1 cellular context compared by ENCODE assay signal in the genomic region with DNA sequence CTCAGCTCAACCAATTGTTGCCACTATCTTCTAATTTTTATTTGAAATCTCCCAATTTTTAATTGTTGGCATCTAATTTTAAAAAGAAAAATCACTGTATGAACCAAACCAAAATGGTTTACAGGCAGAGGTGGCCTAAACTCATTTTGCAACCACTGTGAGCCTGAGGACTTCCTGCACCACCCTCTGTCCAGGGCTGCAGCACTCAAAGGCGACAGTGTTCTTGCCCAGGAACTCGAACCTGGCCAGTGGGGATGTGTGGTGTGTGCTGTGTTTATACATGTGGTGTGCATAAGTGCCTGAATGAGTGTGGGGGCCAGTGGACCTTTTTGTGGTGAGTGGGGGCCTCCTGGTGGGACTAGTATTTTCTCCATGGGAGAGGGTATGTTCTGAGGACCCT.
TF ChIP-seq lines count a peak whose summit lies in the region.

No MANE protein-coding gene starts in this region.

TF ChIP-seq in HepG2, 621 proteins besides CTCF, POLR2A, EP300 and RAD21 (continued from another document and continues in another):
- TF ChIP-seq, protein P1, sequence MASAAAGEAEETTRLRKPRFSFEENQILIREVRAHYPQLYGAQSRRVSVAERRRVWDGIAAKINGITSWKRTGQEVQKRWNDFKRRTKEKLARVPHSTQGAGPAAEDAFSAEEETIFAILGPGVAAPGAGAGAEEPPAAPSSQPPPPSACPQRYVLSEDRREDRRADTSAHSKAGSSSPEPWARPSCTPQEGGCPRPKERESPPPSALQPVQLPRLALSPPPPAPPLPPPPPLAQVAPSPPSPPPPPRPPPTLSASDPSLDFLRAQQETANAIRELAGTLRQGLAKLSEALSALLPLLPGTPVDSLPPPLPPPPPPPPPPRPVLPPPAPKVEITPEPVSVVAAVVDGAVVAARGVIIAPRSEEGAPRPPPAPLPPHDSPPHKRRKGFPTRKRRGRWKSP (CRISPR knock-in tag; IDR thresholded peaks at IDR 0.05) = no peak
- TF ChIP-seq HNF4G (IDR thresholded peaks at IDR 0.05; ENCODE audit: borderline replicate concordance, low read depth, low read length) (no peak), HNF4G (CRISPR knock-in tag; IDR thresholded peaks at IDR 0.05; ENCODE audit: borderline replicate concordance, low read depth) (0 out of 2 replicates have a peak, but pooled peaks have one; percentile 7), CREBL2 (CRISPR knock-in tag; IDR thresholded peaks at IDR 0.05; ENCODE audit: borderline replicate concordance) (no peak), TGIF2 (CRISPR knock-in tag; IDR thresholded peaks at IDR 0.05) (no peak), ADNP (CRISPR knock-in tag; IDR thresholded peaks at IDR 0.05) (0 out of 2 replicates have a peak, but pooled peaks have one; percentile 19), ZNF333 (CRISPR knock-in tag; IDR thresholded peaks at IDR 0.05; ENCODE audit: borderline replicate concordance) (no peak), PHF21A (CRISPR knock-in tag; IDR thresholded peaks at IDR 0.05) (peak; percentile 47; the same call in 1 of the 2 replicates), CREB1 (IDR thresholded peaks at IDR 0.05) (no peak), CREB1 (CRISPR knock-in tag; IDR thresholded peaks at IDR 0.05) (no peak), FOXC1 (CRISPR knock-in tag; IDR thresholded peaks at IDR 0.05; ENCODE audit: borderline replicate concordance) (no peak), NFIB (CRISPR knock-in tag; IDR thresholded peaks at IDR 0.05; ENCODE audit: borderline replicate concordance) (no peak), ZFX (CRISPR knock-in tag; IDR thresholded peaks at IDR 0.05; ENCODE audit: low read depth) (peak; percentile 39; the same call in 1 of the 2 replicates), CEBPG (CRISPR knock-in tag; IDR thresholded peaks at IDR 0.05) (peak; percentile 58), MED13 (CRISPR knock-in tag; IDR thresholded peaks at IDR 0.05) (no peak), ZNF558 (CRISPR knock-in tag; IDR thresholded peaks at IDR 0.05; ENCODE audit: borderline replicate concordance) (no peak), ZNF724P (CRISPR knock-in tag; IDR thresholded peaks at IDR 0.05; ENCODE audit: borderline replicate concordance) (no peak), BCLAF1 (IDR thresholded peaks at IDR 0.05) (no peak), RFX5 (IDR thresholded peaks at IDR 0.05; ENCODE audit: low read depth, low read length) (no peak), ELF3 (CRISPR knock-in tag; IDR thresholded peaks at IDR 0.05) (peak; percentile 69), ZNF850 (CRISPR knock-in tag; conservative IDR thresholded peaks at IDR 0.05) (no peak), ZNF746 (CRISPR knock-in tag; IDR thresholded peaks at IDR 0.05) (no peak), NR2F2 (IDR thresholded peaks at IDR 0.05; ENCODE audit: borderline replicate concordance, low read depth) (no peak), POGZ (CRISPR knock-in tag; IDR thresholded peaks at IDR 0.05) (no peak), ZNF292 (CRISPR knock-in tag; IDR thresholded peaks at IDR 0.05; ENCODE audit: borderline replicate concordance, low read depth) (0 out of 2 replicates have a peak, but pooled peaks have one; percentile 35), ZNF614 (CRISPR knock-in tag; IDR thresholded peaks at IDR 0.05; ENCODE audit: borderline replicate concordance) (no peak), ZFY (CRISPR knock-in tag; IDR thresholded peaks at IDR 0.05) (0 out of 2 replicates have a peak, but pooled peaks have one; percentile 19), NAIF1 (CRISPR knock-in tag; IDR thresholded peaks at IDR 0.05; ENCODE audit: borderline replicate concordance) (no peak), MXD1 (CRISPR knock-in tag; IDR thresholded peaks at IDR 0.05) (no peak), ZNF34 (CRISPR knock-in tag; IDR thresholded peaks at IDR 0.05; ENCODE audit: borderline replicate concordance) (peak; percentile 53; the same call in 1 of the 2 replicates), ZMYM4 (CRISPR knock-in tag; IDR thresholded peaks at IDR 0.05) (no peak), KAT2B (IDR thresholded peaks at IDR 0.05; ENCODE audit: borderline replicate concordance, low read depth, low read length) (no peak), KDM1A (CRISPR knock-in tag; IDR thresholded peaks at IDR 0.05) (no peak), ZNF839 (CRISPR knock-in tag; IDR thresholded peaks at IDR 0.05; ENCODE audit: borderline replicate concordance) (no peak), SSRP1 (CRISPR knock-in tag; IDR thresholded peaks at IDR 0.05) (0 out of 2 replicates have a peak, but pooled peaks have one; percentile 73), SAP130 (CRISPR knock-in tag; IDR thresholded peaks at IDR 0.05; ENCODE audit: low read depth) (peak; percentile 40; the same call in 1 of the 2 replicates), ZBTB42 (CRISPR knock-in tag; IDR thresholded peaks at IDR 0.05) (0 out of 2 replicates have a peak, but pooled peaks have one; percentile 63), DR1 (CRISPR knock-in tag; IDR thresholded peaks at IDR 0.05) (no peak), SOX13 (IDR thresholded peaks at IDR 0.05) (0 out of 2 replicates have a peak, but pooled peaks have one; percentile 36), SOX13 (CRISPR knock-in tag; conservative IDR thresholded peaks at IDR 0.05 in 1 of 2, IDR thresholded peaks at IDR 0.05 in 1 of 2) (peak in 1 of 2 experiments; percentile 5; a peak in 1 of 4 replicates), HNF4A (CRISPR knock-in tag; IDR thresholded peaks at IDR 0.05) (0 out of 2 replicates have a peak, but pooled peaks have one; percentile 15), ZNF709 (CRISPR knock-in tag; IDR thresholded peaks at IDR 0.05) (no peak)
- TF ChIP-seq, protein P2, sequence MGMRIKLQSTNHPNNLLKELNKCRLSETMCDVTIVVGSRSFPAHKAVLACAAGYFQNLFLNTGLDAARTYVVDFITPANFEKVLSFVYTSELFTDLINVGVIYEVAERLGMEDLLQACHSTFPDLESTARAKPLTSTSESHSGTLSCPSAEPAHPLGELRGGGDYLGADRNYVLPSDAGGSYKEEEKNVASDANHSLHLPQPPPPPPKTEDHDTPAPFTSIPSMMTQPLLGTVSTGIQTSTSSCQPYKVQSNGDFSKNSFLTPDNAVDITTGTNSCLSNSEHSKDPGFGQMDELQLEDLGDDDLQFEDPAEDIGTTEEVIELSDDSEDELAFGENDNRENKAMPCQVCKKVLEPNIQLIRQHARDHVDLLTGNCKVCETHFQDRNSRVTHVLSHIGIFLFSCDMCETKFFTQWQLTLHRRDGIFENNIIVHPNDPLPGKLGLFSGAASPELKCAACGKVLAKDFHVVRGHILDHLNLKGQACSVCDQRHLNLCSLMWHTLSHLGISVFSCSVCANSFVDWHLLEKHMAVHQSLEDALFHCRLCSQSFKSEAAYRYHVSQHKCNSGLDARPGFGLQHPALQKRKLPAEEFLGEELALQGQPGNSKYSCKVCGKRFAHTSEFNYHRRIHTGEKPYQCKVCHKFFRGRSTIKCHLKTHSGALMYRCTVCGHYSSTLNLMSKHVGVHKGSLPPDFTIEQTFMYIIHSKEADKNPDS (CRISPR knock-in tag; IDR thresholded peaks at IDR 0.05) = no peak
- TF ChIP-seq, protein P3, sequence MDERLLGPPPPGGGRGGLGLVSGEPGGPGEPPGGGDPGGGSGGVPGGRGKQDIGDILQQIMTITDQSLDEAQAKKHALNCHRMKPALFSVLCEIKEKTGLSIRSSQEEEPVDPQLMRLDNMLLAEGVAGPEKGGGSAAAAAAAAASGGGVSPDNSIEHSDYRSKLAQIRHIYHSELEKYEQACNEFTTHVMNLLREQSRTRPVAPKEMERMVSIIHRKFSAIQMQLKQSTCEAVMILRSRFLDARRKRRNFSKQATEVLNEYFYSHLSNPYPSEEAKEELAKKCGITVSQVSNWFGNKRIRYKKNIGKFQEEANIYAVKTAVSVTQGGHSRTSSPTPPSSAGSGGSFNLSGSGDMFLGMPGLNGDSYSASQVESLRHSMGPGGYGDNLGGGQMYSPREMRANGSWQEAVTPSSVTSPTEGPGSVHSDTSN (CRISPR knock-in tag; IDR thresholded peaks at IDR 0.05) = no peak
- TF ChIP-seq, protein P4, sequence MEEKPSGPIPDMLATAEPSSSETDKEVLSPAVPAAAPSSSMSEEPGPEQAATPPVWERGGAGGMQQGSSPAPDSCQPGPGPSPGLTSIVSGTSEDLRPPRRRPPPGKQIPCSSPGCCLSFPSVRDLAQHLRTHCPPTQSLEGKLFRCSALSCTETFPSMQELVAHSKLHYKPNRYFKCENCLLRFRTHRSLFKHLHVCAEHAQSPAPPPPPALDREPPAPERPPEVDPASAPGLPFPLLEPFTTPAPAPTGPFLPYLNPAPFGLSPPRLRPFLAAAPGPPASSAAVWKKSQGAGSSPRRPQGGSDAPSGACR (CRISPR knock-in tag; IDR thresholded peaks at IDR 0.05) = no peak
- TF ChIP-seq, protein P5, sequence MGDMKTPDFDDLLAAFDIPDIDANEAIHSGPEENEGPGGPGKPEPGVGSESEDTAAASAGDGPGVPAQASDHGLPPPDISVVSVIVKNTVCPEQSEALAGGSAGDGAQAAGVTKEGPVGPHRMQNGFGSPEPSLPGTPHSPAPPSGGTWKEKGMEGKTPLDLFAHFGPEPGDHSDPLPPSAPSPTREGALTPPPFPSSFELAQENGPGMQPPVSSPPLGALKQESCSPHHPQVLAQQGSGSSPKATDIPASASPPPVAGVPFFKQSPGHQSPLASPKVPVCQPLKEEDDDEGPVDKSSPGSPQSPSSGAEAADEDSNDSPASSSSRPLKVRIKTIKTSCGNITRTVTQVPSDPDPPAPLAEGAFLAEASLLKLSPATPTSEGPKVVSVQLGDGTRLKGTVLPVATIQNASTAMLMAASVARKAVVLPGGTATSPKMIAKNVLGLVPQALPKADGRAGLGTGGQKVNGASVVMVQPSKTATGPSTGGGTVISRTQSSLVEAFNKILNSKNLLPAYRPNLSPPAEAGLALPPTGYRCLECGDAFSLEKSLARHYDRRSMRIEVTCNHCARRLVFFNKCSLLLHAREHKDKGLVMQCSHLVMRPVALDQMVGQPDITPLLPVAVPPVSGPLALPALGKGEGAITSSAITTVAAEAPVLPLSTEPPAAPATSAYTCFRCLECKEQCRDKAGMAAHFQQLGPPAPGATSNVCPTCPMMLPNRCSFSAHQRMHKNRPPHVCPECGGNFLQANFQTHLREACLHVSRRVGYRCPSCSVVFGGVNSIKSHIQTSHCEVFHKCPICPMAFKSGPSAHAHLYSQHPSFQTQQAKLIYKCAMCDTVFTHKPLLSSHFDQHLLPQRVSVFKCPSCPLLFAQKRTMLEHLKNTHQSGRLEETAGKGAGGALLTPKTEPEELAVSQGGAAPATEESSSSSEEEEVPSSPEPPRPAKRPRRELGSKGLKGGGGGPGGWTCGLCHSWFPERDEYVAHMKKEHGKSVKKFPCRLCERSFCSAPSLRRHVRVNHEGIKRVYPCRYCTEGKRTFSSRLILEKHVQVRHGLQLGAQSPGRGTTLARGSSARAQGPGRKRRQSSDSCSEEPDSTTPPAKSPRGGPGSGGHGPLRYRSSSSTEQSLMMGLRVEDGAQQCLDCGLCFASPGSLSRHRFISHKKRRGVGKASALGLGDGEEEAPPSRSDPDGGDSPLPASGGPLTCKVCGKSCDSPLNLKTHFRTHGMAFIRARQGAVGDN (CRISPR knock-in tag; IDR thresholded peaks at IDR 0.05) = peak; percentile 67; the same call in 1 of the 2 replicates
- TF ChIP-seq, protein P6, sequence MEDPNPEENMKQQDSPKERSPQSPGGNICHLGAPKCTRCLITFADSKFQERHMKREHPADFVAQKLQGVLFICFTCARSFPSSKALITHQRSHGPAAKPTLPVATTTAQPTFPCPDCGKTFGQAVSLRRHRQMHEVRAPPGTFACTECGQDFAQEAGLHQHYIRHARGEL (CRISPR knock-in tag; IDR thresholded peaks at IDR 0.05) = no peak
- TF ChIP-seq, protein P7, sequence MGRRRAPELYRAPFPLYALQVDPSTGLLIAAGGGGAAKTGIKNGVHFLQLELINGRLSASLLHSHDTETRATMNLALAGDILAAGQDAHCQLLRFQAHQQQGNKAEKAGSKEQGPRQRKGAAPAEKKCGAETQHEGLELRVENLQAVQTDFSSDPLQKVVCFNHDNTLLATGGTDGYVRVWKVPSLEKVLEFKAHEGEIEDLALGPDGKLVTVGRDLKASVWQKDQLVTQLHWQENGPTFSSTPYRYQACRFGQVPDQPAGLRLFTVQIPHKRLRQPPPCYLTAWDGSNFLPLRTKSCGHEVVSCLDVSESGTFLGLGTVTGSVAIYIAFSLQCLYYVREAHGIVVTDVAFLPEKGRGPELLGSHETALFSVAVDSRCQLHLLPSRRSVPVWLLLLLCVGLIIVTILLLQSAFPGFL (CRISPR knock-in tag; IDR thresholded peaks at IDR 0.05) = no peak
